ENCODE assay signal across 1 cellular context in the genomic region with DNA sequence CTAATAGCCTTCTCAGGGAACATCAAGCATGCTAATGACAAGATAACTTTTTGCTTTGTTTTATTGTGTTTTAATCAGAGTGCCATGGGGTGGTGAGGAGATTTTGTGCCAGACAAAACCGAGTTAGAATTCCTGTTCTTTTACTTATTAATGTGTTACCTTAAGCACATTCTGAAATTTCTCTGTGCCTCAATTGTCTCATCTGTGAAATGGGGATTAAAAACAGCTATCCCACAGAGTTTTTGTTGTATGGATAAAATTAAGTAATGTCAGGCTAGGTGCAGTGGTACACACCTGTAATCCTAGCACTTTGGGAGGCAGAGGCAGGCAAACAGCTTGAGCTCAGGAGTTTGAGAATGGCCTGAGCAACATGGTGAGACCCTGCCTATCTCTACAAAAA.
TF ChIP-seq lines count a peak whose summit lies in the region.

No MANE protein-coding gene starts in this region.

TF ChIP-seq in liver, 16 proteins besides CTCF, POLR2A, EP300 and RAD21 (continued from another document):
- TF ChIP-seq, protein P1, sequence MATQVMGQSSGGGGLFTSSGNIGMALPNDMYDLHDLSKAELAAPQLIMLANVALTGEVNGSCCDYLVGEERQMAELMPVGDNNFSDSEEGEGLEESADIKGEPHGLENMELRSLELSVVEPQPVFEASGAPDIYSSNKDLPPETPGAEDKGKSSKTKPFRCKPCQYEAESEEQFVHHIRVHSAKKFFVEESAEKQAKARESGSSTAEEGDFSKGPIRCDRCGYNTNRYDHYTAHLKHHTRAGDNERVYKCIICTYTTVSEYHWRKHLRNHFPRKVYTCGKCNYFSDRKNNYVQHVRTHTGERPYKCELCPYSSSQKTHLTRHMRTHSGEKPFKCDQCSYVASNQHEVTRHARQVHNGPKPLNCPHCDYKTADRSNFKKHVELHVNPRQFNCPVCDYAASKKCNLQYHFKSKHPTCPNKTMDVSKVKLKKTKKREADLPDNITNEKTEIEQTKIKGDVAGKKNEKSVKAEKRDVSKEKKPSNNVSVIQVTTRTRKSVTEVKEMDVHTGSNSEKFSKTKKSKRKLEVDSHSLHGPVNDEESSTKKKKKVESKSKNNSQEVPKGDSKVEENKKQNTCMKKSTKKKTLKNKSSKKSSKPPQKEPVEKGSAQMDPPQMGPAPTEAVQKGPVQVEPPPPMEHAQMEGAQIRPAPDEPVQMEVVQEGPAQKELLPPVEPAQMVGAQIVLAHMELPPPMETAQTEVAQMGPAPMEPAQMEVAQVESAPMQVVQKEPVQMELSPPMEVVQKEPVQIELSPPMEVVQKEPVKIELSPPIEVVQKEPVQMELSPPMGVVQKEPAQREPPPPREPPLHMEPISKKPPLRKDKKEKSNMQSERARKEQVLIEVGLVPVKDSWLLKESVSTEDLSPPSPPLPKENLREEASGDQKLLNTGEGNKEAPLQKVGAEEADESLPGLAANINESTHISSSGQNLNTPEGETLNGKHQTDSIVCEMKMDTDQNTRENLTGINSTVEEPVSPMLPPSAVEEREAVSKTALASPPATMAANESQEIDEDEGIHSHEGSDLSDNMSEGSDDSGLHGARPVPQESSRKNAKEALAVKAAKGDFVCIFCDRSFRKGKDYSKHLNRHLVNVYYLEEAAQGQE (IDR thresholded peaks at IDR 0.05): no peak
- TF ChIP-seq GABPA (IDR thresholded peaks at IDR 0.05 in 1 of 2, conservative IDR thresholded peaks at IDR 0.05 in 1 of 2) (no peak), SP1 (IDR thresholded peaks at IDR 0.05) (no peak)
